ENCODE assay signal across 12 cellular contexts in genomic region chr20:42577193-42577592, GRCh38.
A peak's percentile ranks its signal among the peaks of the same experiment; 100 is the strongest.
DNase-seq lines count a peak whose midpoint lies in the region; TF ChIP-seq lines count a peak whose summit lies in the region.
"Had no signal": no experiment of that assay in that cellular context is flagged by ENCODE, and none has a peak within 500 bp of the region (broad histone marks: within the 10 kb centered on the region; RNA-seq: fewer than 3 reads in every experiment).

No MANE protein-coding gene starts in this region.

- H3K4me2 ChIP-seq in BLaER1 treated with 17β-estradiol and CSF1 and Interleukin-3, amounts not matched to agents 10 nM and 100 nM: peak overlapping the region in 9 of 11 experiments; percentile 7 to 84 (median 59); a peak in 15 of 22 replicates
- H3K4me2 ChIP-seq in H9 (ENCODE audit: insufficient read depth, insufficient read length, low read length): no peak overlapping the region
- no peak overlapping the region for H3K4me2 ChIP-seq in mesendoderm (ENCODE audit: low read length)
- H3K4me2 ChIP-seq in hepatocyte: no peak overlapping the region

- H3K4me3 Mint-ChIP-seq in H9 (no peak overlapping the region), Caco-2 (ENCODE audit: unreplicated experiment) (no peak overlapping the region)
- H3K4me3 Mint-ChIP-seq: B cell; CD8-positive, alpha-beta memory T cell; IgD-negative memory B cell had no signal

- BruUV-seq in Caco-2 (replicated peaks; lab: Mats Ljungman, UMichigan): no TSS peak

- H3K4ac ChIP-seq in H9 (ENCODE audit: low read depth, low read length) (no peak overlapping the region), mesendoderm (ENCODE audit: low read depth, low read length) (no peak overlapping the region)

- no CpG with 5 or more reads among the region's 4 CpGs for WGBS in H9 (ENCODE audit: extremely low coverage, insufficient read length, low lambda C conversion rate)
- no CpG with 5 or more reads among the region's 4 CpGs for WGBS in mesendoderm (ENCODE audit: extremely low coverage, insufficient coverage, low lambda C conversion rate)
- WGBS in hepatocyte (ENCODE audit: low lambda C conversion rate, missing lambda C conversion rate): 70% methylated on average over 4 of the region's 4 CpGs

- H3K4me1 Mint-ChIP-seq in H9 (peaks cover 6 to 12% of the 10 kb centered on the region in 2 experiments; a peak in 3 of 4 replicates), Caco-2 (ENCODE audit: low read depth, unreplicated experiment) (no peaks in the 10 kb centered on the region)
- H3K4me1 Mint-ChIP-seq: B cell; CD8-positive, alpha-beta memory T cell; IgD-negative memory B cell had no signal

- H3K23ac ChIP-seq in H9 (ENCODE audit: insufficient read length, low read depth, low read length) (no peak overlapping the region), mesendoderm (ENCODE audit: low read length) (no peak overlapping the region)

- peaks cover 0 to 4% (median 0%) of the 10 kb centered on the region in 11 experiments; a peak in 2 of 22 replicates for H3K9me3 ChIP-seq in BLaER1 treated with 17β-estradiol and CSF1 and Interleukin-3, amounts not matched to agents 10 nM and 100 nM (replicated peaks in 1 of 11)
- H3K9me3 ChIP-seq in H9 (ENCODE audit: control insufficient read depth, low read depth, low read length) (peaks cover 4% of the 10 kb centered on the region), hepatocyte (ENCODE audit: low read depth) (no peaks in the 10 kb centered on the region), Caco-2 (peaks cover under 1% of the 10 kb centered on the region; the same call in 1 of the 2 replicates)

- peak overlapping the region in 1 of 11 experiments; percentile 17; a peak in 1 of 22 replicates for H3K9ac ChIP-seq in BLaER1 treated with 17β-estradiol and CSF1 and Interleukin-3, amounts not matched to agents 10 nM and 100 nM
- H3K9ac ChIP-seq in H9 (ENCODE audit: extremely low read depth, insufficient read length, low read length) (no peak overlapping the region), mesendoderm (ENCODE audit: low read length) (no peak overlapping the region)

- H3K18ac ChIP-seq in H9 (ENCODE audit: insufficient read length, low read depth, low read length): no peak overlapping the region
- H3K18ac ChIP-seq in mesendoderm (ENCODE audit: low read length): no peak overlapping the region

- no peak overlapping the region for H3K27ac ChIP-seq in BLaER1 treated with 17β-estradiol and CSF1 and Interleukin-3, amounts not matched to agents 10 nM and 100 nM
- H3K27ac ChIP-seq in H9 (ENCODE audit: insufficient read length, low read depth, low read length): no peak overlapping the region
- peak overlapping the region; percentile 46 for H3K27ac ChIP-seq in angular gyrus (ENCODE audit: low read depth, low read length)
- no peak overlapping the region for H3K27ac ChIP-seq in mesendoderm (ENCODE audit: low read depth, low read length)
- H3K27ac ChIP-seq in hepatocyte: no peak overlapping the region

- H2BK5ac ChIP-seq in H9 (ENCODE audit: insufficient read length, low read length) (no peak overlapping the region), mesendoderm (ENCODE audit: low read length) (no peak overlapping the region)

- H3T11ph ChIP-seq in H9 (ENCODE audit: low read length): no peak overlapping the region

- no peaks in the 10 kb centered on the region for H3K23me2 ChIP-seq in H9 (ENCODE audit: insufficient read length, low read depth, low read length, poor library complexity, severe bottlenecking)

- no peaks in the 10 kb centered on the region for H3K36me3 ChIP-seq in BLaER1 treated with 17β-estradiol and CSF1 and Interleukin-3, amounts not matched to agents 10 nM and 100 nM
- H3K36me3 ChIP-seq in mesendoderm (ENCODE audit: control insufficient read depth, insufficient read depth, low read length) (no peaks in the 10 kb centered on the region), hepatocyte (replicated peaks; ENCODE audit: insufficient read depth, low read depth) (no peaks in the 10 kb centered on the region), Caco-2 (ENCODE audit: control insufficient read depth, insufficient read depth, low read length) (no peaks in the 10 kb centered on the region)

- H3K4me1 ChIP-seq in BLaER1 treated with 17β-estradiol and CSF1 and Interleukin-3, amounts not matched to agents 10 nM and 100 nM: peaks cover 0 to 22% (median 14%) of the 10 kb centered on the region in 10 experiments; a peak in 13 of 20 replicates
- H3K4me1 ChIP-seq in H9 (ENCODE audit: insufficient read depth, low read length) (no peaks in the 10 kb centered on the region), mesendoderm (ENCODE audit: control insufficient read depth, low read depth, low read length) (no peaks in the 10 kb centered on the region), hepatocyte (ENCODE audit: insufficient read depth) (no peaks in the 10 kb centered on the region), Caco-2 (no peaks in the 10 kb centered on the region; the same call in 1 of the 2 replicates)

- no peak overlapping the region for H4K5ac ChIP-seq in H9 (ENCODE audit: insufficient read length, low read depth, low read length)
- no peak overlapping the region for H4K5ac ChIP-seq in mesendoderm (ENCODE audit: low read length)

- DNase-seq in H9: peak; percentile 30
- DNase-seq in mesendoderm: peak; percentile 6
- DNase-seq in hepatocyte (ENCODE audit: low spot score): no peak
- no peak for DNase-seq in Caco-2
- no peak for DNase-seq in superior temporal gyrus (ENCODE audit: extremely low spot score)
- DNase-seq: CD8-positive, alpha-beta memory T cell; DMS53; GF-D8 had no signal

- H4K91ac ChIP-seq in H9 (ENCODE audit: insufficient read length, low read depth, low read length): no peak overlapping the region

- TF ChIP-seq CTCF in H9 (conservative IDR thresholded peaks at IDR 0.05) (peak; percentile 32; the same call in 1 of the 3 replicates), hepatocyte (IDR thresholded peaks at IDR 0.05; ENCODE audit: poor library complexity) (no peak), Caco-2 (IDR thresholded peaks at IDR 0.05; ENCODE audit: insufficient read depth in 1 of 2, low read depth in 1 of 2, low read length in 1 of 2, severe bottlenecking in 1 of 2, unreplicated experiment in 1 of 2) (no peak)

- H3K56ac ChIP-seq in H9 (ENCODE audit: insufficient read length, low read depth, low read length): no peak overlapping the region
- H3K56ac ChIP-seq in mesendoderm (ENCODE audit: low read length): no peak overlapping the region

- no peak overlapping the region for H2BK120ac ChIP-seq in H9 (ENCODE audit: low read depth, low read length, poor library complexity, severe bottlenecking)
- no peak overlapping the region for H2BK120ac ChIP-seq in mesendoderm (ENCODE audit: low read depth, low read length)

- H3K27ac Mint-ChIP-seq in H9 (no peak overlapping the region), Caco-2 (ENCODE audit: unreplicated experiment) (no peak overlapping the region)
- H3K27ac Mint-ChIP-seq: B cell; CD8-positive, alpha-beta memory T cell; IgD-negative memory B cell had no signal

- H3K27me3 ChIP-seq in BLaER1 treated with 17β-estradiol and CSF1 and Interleukin-3, amounts not matched to agents 10 nM and 100 nM: no peaks in the 10 kb centered on the region
- H3K27me3 ChIP-seq in H9 (ENCODE audit: insufficient read depth, low read length) (no peaks in the 10 kb centered on the region), mesendoderm (ENCODE audit: insufficient read depth, low read length, poor library complexity) (no peaks in the 10 kb centered on the region), hepatocyte (no peaks in the 10 kb centered on the region), Caco-2 (replicated peaks; ENCODE audit: control insufficient read depth, insufficient read depth, low read length) (no peaks in the 10 kb centered on the region)

- H2AFZ ChIP-seq in H9 (ENCODE audit: low read length) (no peak overlapping the region), hepatocyte (no peak overlapping the region)

- H3K27me3 Mint-ChIP-seq in H9 (ENCODE audit: low read depth) (no peaks in the 10 kb centered on the region), Caco-2 (ENCODE audit: insufficient read depth, unreplicated experiment) (no peaks in the 10 kb centered on the region)
- H3K27me3 Mint-ChIP-seq: B cell; CD8-positive, alpha-beta memory T cell had no signal

- H3K4me3 ChIP-seq in BLaER1 treated with 17β-estradiol and CSF1 and Interleukin-3, amounts not matched to agents 10 nM and 100 nM: no peak overlapping the region
- no peak overlapping the region for H3K4me3 ChIP-seq in mesendoderm (ENCODE audit: low read length)
- no peak overlapping the region for H3K4me3 ChIP-seq in hepatocyte
- no peak overlapping the region for H3K4me3 ChIP-seq in Caco-2 (ENCODE audit: low read depth, low read length)

- H4K8ac ChIP-seq in H9 (replicated peaks; ENCODE audit: insufficient read length, low read depth, low read length) (no peak overlapping the region), mesendoderm (ENCODE audit: low read depth, low read length) (no peak overlapping the region)

- H2AK5ac ChIP-seq in H9 (ENCODE audit: insufficient read length, low read length) (no peak overlapping the region), mesendoderm (ENCODE audit: low read length) (no peak overlapping the region)

- CTCF ChIA-PET in Caco-2 (lab: Charles Lee): no interaction called here

- H3K79me1 ChIP-seq in H9 (ENCODE audit: insufficient read depth, low read depth, low read length, poor library complexity, severe bottlenecking) (no peaks in the 10 kb centered on the region), mesendoderm (ENCODE audit: low read length) (no peaks in the 10 kb centered on the region)

- H4K20me1 ChIP-seq in BLaER1 treated with 17β-estradiol and CSF1 and Interleukin-3, amounts not matched to agents 10 nM and 100 nM: no peaks in the 10 kb centered on the region
- no peaks in the 10 kb centered on the region for H4K20me1 ChIP-seq in H9 (ENCODE audit: control insufficient read depth, insufficient read depth, insufficient read length)
- no peaks in the 10 kb centered on the region for H4K20me1 ChIP-seq in hepatocyte (ENCODE audit: insufficient read depth, poor library complexity, severe bottlenecking)

- H3K79me2 ChIP-seq in H9 (ENCODE audit: insufficient read depth, low read length) (no peaks in the 10 kb centered on the region), mesendoderm (ENCODE audit: control insufficient read depth, insufficient read depth, low read length) (no peaks in the 10 kb centered on the region), hepatocyte (no peaks in the 10 kb centered on the region)

- H3K9me3 Mint-ChIP-seq in H9 (peaks cover 4 to 15% of the 10 kb centered on the region in 2 experiments; a peak in 4 of 5 replicates), Caco-2 (ENCODE audit: unreplicated experiment) (peaks cover 20% of the 10 kb centered on the region)

- H3K36me3 Mint-ChIP-seq in H9 (ENCODE audit: insufficient read depth in 1 of 3, low read depth in 3 of 3) (peaks cover 0 to 6% (median 3%) of the 10 kb centered on the region in 3 experiments; a peak in 4 of 7 replicates), Caco-2 (ENCODE audit: insufficient read depth, unreplicated experiment) (no peaks in the 10 kb centered on the region)
- H3K36me3 Mint-ChIP-seq: CD8-positive, alpha-beta memory T cell; IgD-negative memory B cell had no signal

- no peak overlapping the region for H2BK15ac ChIP-seq in H9 (ENCODE audit: low read depth, low read length)
- H2BK15ac ChIP-seq in mesendoderm (replicated peaks; ENCODE audit: low read depth): no peak overlapping the region

- no peak overlapping the region for H2BK12ac ChIP-seq in H9 (ENCODE audit: insufficient read length, low read depth, low read length)

- POLR2A ChIA-PET in Caco-2 (lab: Charles Lee): no interaction called here

- H3K14ac ChIP-seq in H9 (ENCODE audit: insufficient read depth, low read length): no peak overlapping the region

- no peak overlapping the region for H2BK20ac ChIP-seq in H9 (ENCODE audit: low read depth, low read length, poor library complexity, severe bottlenecking)

- no peaks in the 10 kb centered on the region for H3K9me2 ChIP-seq in hepatocyte (replicated peaks; ENCODE audit: insufficient read depth)

- intact Hi-C loops in Caco-2 (cut with micrococcal nuclease; ENCODE audit: unreplicated experiment): no loop called here

Comparison
In these comparisons a context has a peak if more than half of its experiments do, and no peak if none do; other contexts are left out.
1. H3K4me2 ChIP-seq: peak in BLaER1 treated with 17β-estradiol and CSF1 and Interleukin-3, amounts not matched to agents 10 nM and 100 nM (9 of 11); none in H9 (single experiment), mesendoderm (single experiment) and hepatocyte (single experiment).
2. DNase-seq: peak in H9 (single experiment) and mesendoderm (single experiment); none in hepatocyte (single experiment), Caco-2 (0 of 2) and superior temporal gyrus (single experiment).